In genomic region chr17:59754547-59754946, GRCh38 we compare ENCODE assay signal across 1 cellular context.
TF ChIP-seq lines count a peak whose summit lies in the region.

No MANE protein-coding gene starts in this region.

TF ChIP-seq in HepG2, 621 proteins besides CTCF, POLR2A, EP300 and RAD21 (continued from another document and continues in another):
- TF ChIP-seq ZNF138 (CRISPR knock-in tag; IDR thresholded peaks at IDR 0.05; ENCODE audit: low read depth) = no peak
- TF ChIP-seq KLF15 (CRISPR knock-in tag; IDR thresholded peaks at IDR 0.05; ENCODE audit: borderline replicate concordance) = no peak
- TF ChIP-seq ZNF589 (CRISPR knock-in tag; conservative IDR thresholded peaks at IDR 0.05) = no peak
- peak; percentile 63; the same call in 1 of the 2 replicates for TF ChIP-seq PPARG (CRISPR knock-in tag; conservative IDR thresholded peaks at IDR 0.05)
- no peak for TF ChIP-seq YY1 (IDR thresholded peaks at IDR 0.05; ENCODE audit: insufficient read depth, insufficient replicate concordance, low read depth, low read length)
- TF ChIP-seq KDM5A (IDR thresholded peaks at IDR 0.05; ENCODE audit: borderline replicate concordance, low read length) = no peak
- TF ChIP-seq, protein P1, sequence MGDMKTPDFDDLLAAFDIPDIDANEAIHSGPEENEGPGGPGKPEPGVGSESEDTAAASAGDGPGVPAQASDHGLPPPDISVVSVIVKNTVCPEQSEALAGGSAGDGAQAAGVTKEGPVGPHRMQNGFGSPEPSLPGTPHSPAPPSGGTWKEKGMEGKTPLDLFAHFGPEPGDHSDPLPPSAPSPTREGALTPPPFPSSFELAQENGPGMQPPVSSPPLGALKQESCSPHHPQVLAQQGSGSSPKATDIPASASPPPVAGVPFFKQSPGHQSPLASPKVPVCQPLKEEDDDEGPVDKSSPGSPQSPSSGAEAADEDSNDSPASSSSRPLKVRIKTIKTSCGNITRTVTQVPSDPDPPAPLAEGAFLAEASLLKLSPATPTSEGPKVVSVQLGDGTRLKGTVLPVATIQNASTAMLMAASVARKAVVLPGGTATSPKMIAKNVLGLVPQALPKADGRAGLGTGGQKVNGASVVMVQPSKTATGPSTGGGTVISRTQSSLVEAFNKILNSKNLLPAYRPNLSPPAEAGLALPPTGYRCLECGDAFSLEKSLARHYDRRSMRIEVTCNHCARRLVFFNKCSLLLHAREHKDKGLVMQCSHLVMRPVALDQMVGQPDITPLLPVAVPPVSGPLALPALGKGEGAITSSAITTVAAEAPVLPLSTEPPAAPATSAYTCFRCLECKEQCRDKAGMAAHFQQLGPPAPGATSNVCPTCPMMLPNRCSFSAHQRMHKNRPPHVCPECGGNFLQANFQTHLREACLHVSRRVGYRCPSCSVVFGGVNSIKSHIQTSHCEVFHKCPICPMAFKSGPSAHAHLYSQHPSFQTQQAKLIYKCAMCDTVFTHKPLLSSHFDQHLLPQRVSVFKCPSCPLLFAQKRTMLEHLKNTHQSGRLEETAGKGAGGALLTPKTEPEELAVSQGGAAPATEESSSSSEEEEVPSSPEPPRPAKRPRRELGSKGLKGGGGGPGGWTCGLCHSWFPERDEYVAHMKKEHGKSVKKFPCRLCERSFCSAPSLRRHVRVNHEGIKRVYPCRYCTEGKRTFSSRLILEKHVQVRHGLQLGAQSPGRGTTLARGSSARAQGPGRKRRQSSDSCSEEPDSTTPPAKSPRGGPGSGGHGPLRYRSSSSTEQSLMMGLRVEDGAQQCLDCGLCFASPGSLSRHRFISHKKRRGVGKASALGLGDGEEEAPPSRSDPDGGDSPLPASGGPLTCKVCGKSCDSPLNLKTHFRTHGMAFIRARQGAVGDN (CRISPR knock-in tag; IDR thresholded peaks at IDR 0.05) = no peak
- TF ChIP-seq CC2D1A (CRISPR knock-in tag; IDR thresholded peaks at IDR 0.05) = no peak
- TF ChIP-seq, protein P2, sequence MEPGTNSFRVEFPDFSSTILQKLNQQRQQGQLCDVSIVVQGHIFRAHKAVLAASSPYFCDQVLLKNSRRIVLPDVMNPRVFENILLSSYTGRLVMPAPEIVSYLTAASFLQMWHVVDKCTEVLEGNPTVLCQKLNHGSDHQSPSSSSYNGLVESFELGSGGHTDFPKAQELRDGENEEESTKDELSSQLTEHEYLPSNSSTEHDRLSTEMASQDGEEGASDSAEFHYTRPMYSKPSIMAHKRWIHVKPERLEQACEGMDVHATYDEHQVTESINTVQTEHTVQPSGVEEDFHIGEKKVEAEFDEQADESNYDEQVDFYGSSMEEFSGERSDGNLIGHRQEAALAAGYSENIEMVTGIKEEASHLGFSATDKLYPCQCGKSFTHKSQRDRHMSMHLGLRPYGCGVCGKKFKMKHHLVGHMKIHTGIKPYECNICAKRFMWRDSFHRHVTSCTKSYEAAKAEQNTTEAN (CRISPR knock-in tag; conservative IDR thresholded peaks at IDR 0.05) = 0 out of 2 replicates have a peak, but pooled peaks have one; percentile 40
- TF ChIP-seq, protein P3, sequence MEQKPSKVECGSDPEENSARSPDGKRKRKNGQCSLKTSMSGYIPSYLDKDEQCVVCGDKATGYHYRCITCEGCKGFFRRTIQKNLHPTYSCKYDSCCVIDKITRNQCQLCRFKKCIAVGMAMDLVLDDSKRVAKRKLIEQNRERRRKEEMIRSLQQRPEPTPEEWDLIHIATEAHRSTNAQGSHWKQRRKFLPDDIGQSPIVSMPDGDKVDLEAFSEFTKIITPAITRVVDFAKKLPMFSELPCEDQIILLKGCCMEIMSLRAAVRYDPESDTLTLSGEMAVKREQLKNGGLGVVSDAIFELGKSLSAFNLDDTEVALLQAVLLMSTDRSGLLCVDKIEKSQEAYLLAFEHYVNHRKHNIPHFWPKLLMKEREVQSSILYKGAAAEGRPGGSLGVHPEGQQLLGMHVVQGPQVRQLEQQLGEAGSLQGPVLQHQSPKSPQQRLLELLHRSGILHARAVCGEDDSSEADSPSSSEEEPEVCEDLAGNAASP (CRISPR knock-in tag; IDR thresholded peaks at IDR 0.05; ENCODE audit: borderline replicate concordance) = peak; percentile 91
- TF ChIP-seq ELF4 (CRISPR knock-in tag; IDR thresholded peaks at IDR 0.05; ENCODE audit: borderline replicate concordance) = no peak
- no peak for TF ChIP-seq ZNF660 (CRISPR knock-in tag; IDR thresholded peaks at IDR 0.05; ENCODE audit: borderline replicate concordance, low read depth)
- TF ChIP-seq ISL2 (CRISPR knock-in tag; IDR thresholded peaks at IDR 0.05) = peak; percentile 83
- no peak for TF ChIP-seq GFI1 (CRISPR knock-in tag; IDR thresholded peaks at IDR 0.05; ENCODE audit: borderline replicate concordance)
- no peak for TF ChIP-seq RFXAP (CRISPR knock-in tag; IDR thresholded peaks at IDR 0.05; ENCODE audit: borderline replicate concordance)
- TF ChIP-seq MAFF (IDR thresholded peaks at IDR 0.05; ENCODE audit: low read depth, low read length) = 0 out of 2 replicates have a peak, but pooled peaks have one; percentile 6
- TF ChIP-seq, protein P4, sequence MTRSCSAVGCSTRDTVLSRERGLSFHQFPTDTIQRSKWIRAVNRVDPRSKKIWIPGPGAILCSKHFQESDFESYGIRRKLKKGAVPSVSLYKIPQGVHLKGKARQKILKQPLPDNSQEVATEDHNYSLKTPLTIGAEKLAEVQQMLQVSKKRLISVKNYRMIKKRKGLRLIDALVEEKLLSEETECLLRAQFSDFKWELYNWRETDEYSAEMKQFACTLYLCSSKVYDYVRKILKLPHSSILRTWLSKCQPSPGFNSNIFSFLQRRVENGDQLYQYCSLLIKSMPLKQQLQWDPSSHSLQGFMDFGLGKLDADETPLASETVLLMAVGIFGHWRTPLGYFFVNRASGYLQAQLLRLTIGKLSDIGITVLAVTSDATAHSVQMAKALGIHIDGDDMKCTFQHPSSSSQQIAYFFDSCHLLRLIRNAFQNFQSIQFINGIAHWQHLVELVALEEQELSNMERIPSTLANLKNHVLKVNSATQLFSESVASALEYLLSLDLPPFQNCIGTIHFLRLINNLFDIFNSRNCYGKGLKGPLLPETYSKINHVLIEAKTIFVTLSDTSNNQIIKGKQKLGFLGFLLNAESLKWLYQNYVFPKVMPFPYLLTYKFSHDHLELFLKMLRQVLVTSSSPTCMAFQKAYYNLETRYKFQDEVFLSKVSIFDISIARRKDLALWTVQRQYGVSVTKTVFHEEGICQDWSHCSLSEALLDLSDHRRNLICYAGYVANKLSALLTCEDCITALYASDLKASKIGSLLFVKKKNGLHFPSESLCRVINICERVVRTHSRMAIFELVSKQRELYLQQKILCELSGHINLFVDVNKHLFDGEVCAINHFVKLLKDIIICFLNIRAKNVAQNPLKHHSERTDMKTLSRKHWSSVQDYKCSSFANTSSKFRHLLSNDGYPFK (CRISPR knock-in tag; IDR thresholded peaks at IDR 0.05; ENCODE audit: borderline replicate concordance) = no peak
- no peak for TF ChIP-seq BRF2 (CRISPR knock-in tag; IDR thresholded peaks at IDR 0.05)
- no peak for TF ChIP-seq SMARCE1 (IDR thresholded peaks at IDR 0.05; ENCODE audit: borderline replicate concordance)
- TF ChIP-seq CHD2 (IDR thresholded peaks at IDR 0.05; ENCODE audit: low read depth, low read length) = no peak
- TF ChIP-seq ZNF530 (CRISPR knock-in tag; IDR thresholded peaks at IDR 0.05; ENCODE audit: low read depth) = no peak
- no peak for TF ChIP-seq DPF2 (CRISPR knock-in tag; IDR thresholded peaks at IDR 0.05; ENCODE audit: borderline replicate concordance, low read depth)
- no peak for TF ChIP-seq ZNF317 (CRISPR knock-in tag; IDR thresholded peaks at IDR 0.05)
- no peak for TF ChIP-seq NPAS2 (CRISPR knock-in tag; IDR thresholded peaks at IDR 0.05; ENCODE audit: borderline replicate concordance)
- no peak for TF ChIP-seq SP140L (CRISPR knock-in tag; IDR thresholded peaks at IDR 0.05; ENCODE audit: borderline replicate concordance)
- no peak for TF ChIP-seq ATM (IDR thresholded peaks at IDR 0.05; ENCODE audit: borderline replicate concordance)
- TF ChIP-seq BORCS8-MEF2B (CRISPR knock-in tag; IDR thresholded peaks at IDR 0.05) = no peak
- TF ChIP-seq RFX1 (IDR thresholded peaks at IDR 0.05) = no peak
- TF ChIP-seq, protein P5, sequence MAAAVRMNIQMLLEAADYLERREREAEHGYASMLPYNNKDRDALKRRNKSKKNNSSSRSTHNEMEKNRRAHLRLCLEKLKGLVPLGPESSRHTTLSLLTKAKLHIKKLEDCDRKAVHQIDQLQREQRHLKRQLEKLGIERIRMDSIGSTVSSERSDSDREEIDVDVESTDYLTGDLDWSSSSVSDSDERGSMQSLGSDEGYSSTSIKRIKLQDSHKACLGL (CRISPR knock-in tag; IDR thresholded peaks at IDR 0.05) = no peak
- no peak for TF ChIP-seq ZC3H13 (CRISPR knock-in tag; IDR thresholded peaks at IDR 0.05)
- TF ChIP-seq, protein P6, sequence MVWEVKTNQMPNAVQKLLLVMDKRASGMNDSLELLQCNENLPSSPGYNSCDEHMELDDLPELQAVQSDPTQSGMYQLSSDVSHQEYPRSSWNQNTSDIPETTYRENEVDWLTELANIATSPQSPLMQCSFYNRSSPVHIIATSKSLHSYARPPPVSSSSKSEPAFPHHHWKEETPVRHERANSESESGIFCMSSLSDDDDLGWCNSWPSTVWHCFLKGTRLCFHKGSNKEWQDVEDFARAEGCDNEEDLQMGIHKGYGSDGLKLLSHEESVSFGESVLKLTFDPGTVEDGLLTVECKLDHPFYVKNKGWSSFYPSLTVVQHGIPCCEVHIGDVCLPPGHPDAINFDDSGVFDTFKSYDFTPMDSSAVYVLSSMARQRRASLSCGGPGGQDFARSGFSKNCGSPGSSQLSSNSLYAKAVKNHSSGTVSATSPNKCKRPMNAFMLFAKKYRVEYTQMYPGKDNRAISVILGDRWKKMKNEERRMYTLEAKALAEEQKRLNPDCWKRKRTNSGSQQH (CRISPR knock-in tag; IDR thresholded peaks at IDR 0.05; ENCODE audit: low read depth) = no peak
- TF ChIP-seq AHDC1 (CRISPR knock-in tag; IDR thresholded peaks at IDR 0.05; ENCODE audit: borderline replicate concordance) = peak; percentile 79; the same call in 1 of the 2 replicates
- no peak for TF ChIP-seq ZNF10 (CRISPR knock-in tag; IDR thresholded peaks at IDR 0.05; ENCODE audit: borderline replicate concordance, low read depth)
- peak; percentile 28; the same call in 1 of the 2 replicates for TF ChIP-seq ZNF331 (CRISPR knock-in tag; IDR thresholded peaks at IDR 0.05)
- TF ChIP-seq, protein P7, sequence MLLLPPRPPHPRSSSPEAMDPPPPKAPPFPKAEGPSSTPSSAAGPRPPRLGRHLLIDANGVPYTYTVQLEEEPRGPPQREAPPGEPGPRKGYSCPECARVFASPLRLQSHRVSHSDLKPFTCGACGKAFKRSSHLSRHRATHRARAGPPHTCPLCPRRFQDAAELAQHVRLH (CRISPR knock-in tag; IDR thresholded peaks at IDR 0.05; ENCODE audit: borderline replicate concordance, low read depth) = no peak
- no peak for TF ChIP-seq ZNF143 (CRISPR knock-in tag; IDR thresholded peaks at IDR 0.05)
- TF ChIP-seq ZFYVE20 (CRISPR knock-in tag; IDR thresholded peaks at IDR 0.05; ENCODE audit: borderline replicate concordance, low read depth) = no peak
- no peak for TF ChIP-seq ZNF441 (CRISPR knock-in tag; IDR thresholded peaks at IDR 0.05; ENCODE audit: borderline replicate concordance)
- TF ChIP-seq SIX1 (CRISPR knock-in tag; IDR thresholded peaks at IDR 0.05; ENCODE audit: borderline replicate concordance) = peak; percentile 53; the same call in 1 of the 2 replicates
- peak; percentile 83 for TF ChIP-seq JUN (CRISPR knock-in tag; IDR thresholded peaks at IDR 0.05)
- no peak for TF ChIP-seq RFXANK (CRISPR knock-in tag; IDR thresholded peaks at IDR 0.05)
- TF ChIP-seq CREB1 (IDR thresholded peaks at IDR 0.05) = no peak
- peak; percentile 77 for TF ChIP-seq CREB1 (CRISPR knock-in tag; IDR thresholded peaks at IDR 0.05)
- peak; percentile 52; the same call in 1 of the 2 replicates for TF ChIP-seq DNMT3B (CRISPR knock-in tag; conservative IDR thresholded peaks at IDR 0.05)
- TF ChIP-seq KLF13 (CRISPR knock-in tag; IDR thresholded peaks at IDR 0.05) = no peak
- TF ChIP-seq ZNF343 (CRISPR knock-in tag; IDR thresholded peaks at IDR 0.05) = no peak
- TF ChIP-seq ZFP62 (CRISPR knock-in tag; IDR thresholded peaks at IDR 0.05) = no peak
